25 cellular contexts compared by ENCODE assay signal in the genomic region with DNA sequence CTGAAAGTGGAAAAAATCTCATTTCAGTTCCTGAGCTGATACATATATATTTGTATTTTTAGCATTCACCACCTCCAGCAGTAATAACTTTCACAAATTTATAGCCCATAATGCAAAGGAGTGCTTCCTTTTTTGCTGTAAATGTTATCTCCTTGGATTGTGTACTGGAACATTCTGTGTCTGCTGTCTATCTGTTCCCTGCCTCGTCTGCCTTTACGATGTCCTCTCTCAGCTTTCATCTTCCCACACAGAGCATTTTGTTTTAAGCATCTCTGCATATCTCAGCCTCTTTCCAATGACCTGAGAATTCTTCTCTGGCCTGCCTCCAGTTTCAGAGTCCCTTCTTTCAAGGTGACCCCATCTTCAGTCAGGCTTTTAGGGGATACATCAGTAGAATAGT. TPM values are rescaled to one million over a fixed set of nuclear protein-coding genes. Genes with fewer than 3 reads are reported as not detected.
"Had no signal": no experiment of that assay in that cellular context is flagged by ENCODE, and none has a peak within 500 bp of the region (broad histone marks: within the 10 kb centered on the region; RNA-seq: fewer than 3 reads in every experiment).

No MANE protein-coding gene starts in this region.

- H3K9ac ChIP-seq: SK-N-SH had no signal

- H3K27me3 ChIP-seq: SJSA1 had no signal

- H3K4me1 ChIP-seq: SJSA1 had no signal

- H3K4me2 ChIP-seq: SK-N-SH had no signal

- ATAC-seq: HepG2 had no signal

- H3K9me3 ChIP-seq: SJSA1, SK-N-SH had no signal

- H3K36me3 ChIP-seq: SJSA1 had no signal

- H3K9me2 ChIP-seq: SK-N-SH had no signal

- DNase-seq: IMR-90, Kasumi-1, KG1, MM.1S, MV-4-11, NCI-H1048, NCI-H1105, NCI-H1417, NCI-H1436 treated with DMSO at 0.1 percent for 48 hours, NCI-H1694, NCI-H187 treated with DMSO at 0.1 percent for 48 hours, NCI-H2029 treated with DMSO at 0.1 percent for 48 hours, NCI-H2227 treated with DMSO at 0.1 percent for 48 hours, NCI-H510A, NCI-H524 treated with DMSO at 0.1 percent for 48 hours, NCI-H69, NCI-H774, Right ventricle myocardium superior, RPMI8226, SIG-M5, SK-N-SH, SW 1271 had no signal

- H3K4me3 ChIP-seq: SJSA1 had no signal

- H3K27ac ChIP-seq: SJSA1 had no signal

RNA-seq across cellular contexts. Expression of a gene that starts 43.1 kb away (rescaled TPM):
- total RNA-seq: HT1080 had no signal
